Comparison of ENCODE assay signal across 1 cellular context in genomic region chr12:49537709-49538601, GRCh38.
TF ChIP-seq lines count a peak whose summit lies in the region.

No MANE protein-coding gene starts in this region.

TF ChIP-seq in HEK293, 187 proteins besides CTCF, POLR2A, EP300 and RAD21 (continued from another document):
- TF ChIP-seq KLF17 (tag by site-specific recombination; IDR thresholded peaks at IDR 0.05) (0 out of 2 replicates have a peak, but pooled peaks have one; percentile 6), MZF1 (tag by site-specific recombination; IDR thresholded peaks at IDR 0.05; ENCODE audit: borderline replicate concordance) (no peak), ZNF274 (IDR thresholded peaks at IDR 0.05; ENCODE audit: low read length) (no peak), ZNF274 (tag by site-specific recombination; IDR thresholded peaks at IDR 0.05; ENCODE audit: borderline replicate concordance) (no peak), GLI4 (tag by site-specific recombination; IDR thresholded peaks at IDR 0.05) (no peak), ZNF776 (tag by site-specific recombination; IDR thresholded peaks at IDR 0.05; ENCODE audit: borderline replicate concordance) (no peak), ZNF10 (tag by site-specific recombination; IDR thresholded peaks at IDR 0.05) (no peak), ZNF366 (tag by site-specific recombination; conservative IDR thresholded peaks at IDR 0.05) (no peak), SETDB1 (IDR thresholded peaks at IDR 0.05; ENCODE audit: insufficient read length, low read length) (no peak), GLIS1 (tag by site-specific recombination; IDR thresholded peaks at IDR 0.05) (peak; percentile 91), ZSCAN30 (tag by site-specific recombination; IDR thresholded peaks at IDR 0.05) (no peak), ZNF701 (tag by site-specific recombination; IDR thresholded peaks at IDR 0.05) (no peak)
- TF ChIP-seq, protein P1, sequence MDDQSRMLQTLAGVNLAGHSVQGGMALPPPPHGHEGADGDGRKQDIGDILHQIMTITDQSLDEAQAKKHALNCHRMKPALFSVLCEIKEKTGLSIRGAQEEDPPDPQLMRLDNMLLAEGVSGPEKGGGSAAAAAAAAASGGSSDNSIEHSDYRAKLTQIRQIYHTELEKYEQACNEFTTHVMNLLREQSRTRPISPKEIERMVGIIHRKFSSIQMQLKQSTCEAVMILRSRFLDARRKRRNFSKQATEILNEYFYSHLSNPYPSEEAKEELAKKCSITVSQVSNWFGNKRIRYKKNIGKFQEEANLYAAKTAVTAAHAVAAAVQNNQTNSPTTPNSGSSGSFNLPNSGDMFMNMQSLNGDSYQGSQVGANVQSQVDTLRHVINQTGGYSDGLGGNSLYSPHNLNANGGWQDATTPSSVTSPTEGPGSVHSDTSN (CRISPR knock-in tag; IDR thresholded peaks at IDR 0.05) = no peak
